In the genomic region with DNA sequence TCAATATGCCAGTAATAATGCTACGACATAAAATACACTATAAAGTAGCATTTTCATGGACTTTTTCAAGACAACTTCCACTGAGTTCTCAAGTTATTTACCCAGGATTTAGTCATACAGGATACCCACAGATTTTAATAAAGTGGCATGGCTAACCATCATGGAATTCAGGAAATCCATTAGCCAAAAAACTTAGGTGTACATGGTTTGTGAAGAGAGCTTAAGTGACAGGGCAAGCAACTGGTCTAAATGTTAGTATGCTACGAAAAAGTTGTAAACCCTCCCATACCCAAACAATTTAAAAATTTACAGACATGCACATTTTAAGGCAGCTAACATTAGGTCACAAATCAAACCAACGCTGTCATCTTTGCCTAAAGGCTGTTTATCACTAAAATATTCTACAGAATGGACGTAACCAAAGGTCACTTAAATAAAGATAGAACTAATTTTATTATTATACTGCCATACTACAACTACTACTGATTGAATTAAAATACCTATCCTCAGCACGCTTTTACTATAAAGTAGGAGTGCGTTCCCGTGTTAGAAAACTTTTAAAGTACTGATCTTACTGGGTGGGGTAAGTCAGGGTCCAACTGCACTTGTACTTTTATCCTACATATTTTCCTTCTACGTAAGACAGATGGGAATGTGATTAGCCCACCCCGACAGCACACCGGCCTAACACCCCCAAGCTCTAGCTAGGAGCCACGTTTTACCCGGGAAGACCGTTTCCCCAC, we compare ENCODE assay signal across 8 cellular contexts. TPM values are rescaled to one million over a fixed set of nuclear protein-coding genes. Genes with fewer than 3 reads are reported as not detected.
DNase-seq lines count a peak whose midpoint lies in the region; ATAC-seq and TF ChIP-seq lines count a peak whose summit lies in the region.

No MANE protein-coding gene starts in this region.

- no peaks in the 10 kb centered on the region for H3K27me3 ChIP-seq in CD4-positive, alpha-beta T cell (ENCODE audit: control insufficient read depth, insufficient read depth, low read length)

- POLR2A ChIA-PET in CD4-positive, alpha-beta T cell (lab: Charles Lee) = interaction anchor here (0.7 to 3.3 kb wide), 6 partner anchors 11 to 276 kb away, joined by 3 to 12 read pairs (median 4); a partner anchor contains a TSS

- peaks cover 39% of the 10 kb centered on the region for H3K4me1 Mint-ChIP-seq in CD4-positive, alpha-beta T cell (ENCODE audit: low read depth)
- peaks cover 38% of the 10 kb centered on the region for H3K4me1 Mint-ChIP-seq in dendritic cell treated with granulocyte-macrophage colony-stimulating factor and Interleukin-4, amounts not matched to agents 40 ng/mL and 50 ng/mL, for 4 days (ENCODE audit: low read depth)
- H3K4me1 Mint-ChIP-seq in nephron = peaks cover 30% of the 10 kb centered on the region

- peaks cover 5% of the 10 kb centered on the region for H3K36me3 Mint-ChIP-seq in CD4-positive, alpha-beta T cell (ENCODE audit: low read depth)
- peaks cover 33% of the 10 kb centered on the region for H3K36me3 Mint-ChIP-seq in dendritic cell treated with granulocyte-macrophage colony-stimulating factor and Interleukin-4, amounts not matched to agents 40 ng/mL and 50 ng/mL, for 4 days (ENCODE audit: low read depth)
- peaks cover 21% of the 10 kb centered on the region for H3K36me3 Mint-ChIP-seq in nephron (ENCODE audit: low read depth)

- CTCF ChIA-PET in CD4-positive, alpha-beta T cell (lab: Charles Lee) = interaction anchor here (1.0 to 2.7 kb wide), 4 partner anchors 11 to 677 kb away, joined by 3 to 14 read pairs (median 4); a partner anchor contains a TSS

- H3K27me3 Mint-ChIP-seq in CD4-positive, alpha-beta T cell = no peaks in the 10 kb centered on the region
- peaks cover 7% of the 10 kb centered on the region for H3K27me3 Mint-ChIP-seq in dendritic cell treated with granulocyte-macrophage colony-stimulating factor and Interleukin-4, amounts not matched to agents 40 ng/mL and 50 ng/mL, for 4 days
- H3K27me3 Mint-ChIP-seq in nephron (ENCODE audit: low read depth) = no peaks in the 10 kb centered on the region

- ATAC-seq in CD4-positive, alpha-beta T cell (ENCODE audit: poor library complexity) = no peak

- intact Hi-C loops in CD4-positive, alpha-beta T cell (cut with DNase I, micrococcal nuclease) = loop anchor here (2.0 to 10.0 kb wide), 4 partner anchors 94 to 895 kb away; a partner anchor contains a TSS
- intact Hi-C loops in dendritic cell treated with granulocyte-macrophage colony-stimulating factor and Interleukin-4, amounts not matched to agents 40 ng/mL and 50 ng/mL, for 4 days (cut with micrococcal nuclease) = loop anchor here (5.0 kb wide), 2 partner anchors 45 to 95 kb away; a partner anchor contains a TSS

- no peak for DNase-seq in CD4-positive, alpha-beta T cell
- peak; percentile 78 for DNase-seq in M059J (ENCODE audit: low read depth)
- DNase-seq in activated gamma-delta T cell treated with Interleukin-2 at 50 U/mL for 16 hours = no peak
- no peak for DNase-seq in NCI-H2227 (lab: John Stamatoyannopoulos, UW; ENCODE audit: unreplicated experiment)
- no peak for DNase-seq in stimulated activated CD4-positive, alpha-beta T cell treated with anti-CD3 and anti-CD28 coated beads, Interleukin-2, amount 100 ng/mL, for 24 hours
- no peak for DNase-seq in ecto neural progenitor cell (ENCODE audit: low spot score)

- no peaks in the 10 kb centered on the region for H3K9me3 Mint-ChIP-seq in CD4-positive, alpha-beta T cell
- H3K9me3 Mint-ChIP-seq in dendritic cell treated with granulocyte-macrophage colony-stimulating factor and Interleukin-4, amounts not matched to agents 40 ng/mL and 50 ng/mL, for 4 days = no peaks in the 10 kb centered on the region
- peaks cover 3% of the 10 kb centered on the region for H3K9me3 Mint-ChIP-seq in nephron

- H3K27ac ChIP-seq in CD4-positive, alpha-beta T cell (ENCODE audit: low read depth, low read length) = no peak overlapping the region

- H3K4me3 Mint-ChIP-seq in CD4-positive, alpha-beta T cell = peak overlapping the region; percentile 95
- peak overlapping the region; percentile 93 for H3K4me3 Mint-ChIP-seq in dendritic cell treated with granulocyte-macrophage colony-stimulating factor and Interleukin-4, amounts not matched to agents 40 ng/mL and 50 ng/mL, for 4 days
- H3K4me3 Mint-ChIP-seq in nephron = peak overlapping the region; percentile 97 to 100 (median 99)

- H3K27ac Mint-ChIP-seq in CD4-positive, alpha-beta T cell = peak overlapping the region; percentile 68
- peak overlapping the region; percentile 94 for H3K27ac Mint-ChIP-seq in dendritic cell treated with granulocyte-macrophage colony-stimulating factor and Interleukin-4, amounts not matched to agents 40 ng/mL and 50 ng/mL, for 4 days
- peak overlapping the region; percentile 98 to 99 (median 99) for H3K27ac Mint-ChIP-seq in nephron

- H3K9me3 ChIP-seq in CD4-positive, alpha-beta T cell (ENCODE audit: control insufficient read depth, low read length) = no peaks in the 10 kb centered on the region

- TF ChIP-seq CTCF in CD4-positive, alpha-beta T cell (IDR thresholded peaks at IDR 0.05) = no peak
- no peak for TF ChIP-seq CTCF in nephron (IDR thresholded peaks at IDR 0.05; ENCODE audit: unreplicated experiment in 3 of 3)

RNA-seq across cellular contexts. Expression of a gene that starts 1.1 kb away (rescaled TPM):
- 1 to 10 TPM in 1 of 2 experiments, under 1 TPM in 1; 0.66 to 1.1 TPM for total RNA-seq in CD4-positive, alpha-beta T cell
- 31.0 and 37.0 TPM in 2 replicates for total RNA-seq in M059J (2014; rRNA removed; shearing (Covaris generic))

Comparison
In these comparisons a context has a peak if more than half of its experiments do, and no peak if none do; other contexts are left out.
1. RNA of a gene that starts 1.1 kb away (total RNA-seq): 31.0 to 37.0 TPM in M059J; 0.66 to 1.1 TPM in CD4-positive, alpha-beta T cell; every median in the first group is over 10 times any median in the second.
2. Peak in every context shown above with its lines, with median percentiles within 50 percentile points of each other: H3K27ac Mint-ChIP-seq and H3K4me3 Mint-ChIP-seq.